Comparison of ENCODE assay signal across 12 cellular contexts in the genomic region with DNA sequence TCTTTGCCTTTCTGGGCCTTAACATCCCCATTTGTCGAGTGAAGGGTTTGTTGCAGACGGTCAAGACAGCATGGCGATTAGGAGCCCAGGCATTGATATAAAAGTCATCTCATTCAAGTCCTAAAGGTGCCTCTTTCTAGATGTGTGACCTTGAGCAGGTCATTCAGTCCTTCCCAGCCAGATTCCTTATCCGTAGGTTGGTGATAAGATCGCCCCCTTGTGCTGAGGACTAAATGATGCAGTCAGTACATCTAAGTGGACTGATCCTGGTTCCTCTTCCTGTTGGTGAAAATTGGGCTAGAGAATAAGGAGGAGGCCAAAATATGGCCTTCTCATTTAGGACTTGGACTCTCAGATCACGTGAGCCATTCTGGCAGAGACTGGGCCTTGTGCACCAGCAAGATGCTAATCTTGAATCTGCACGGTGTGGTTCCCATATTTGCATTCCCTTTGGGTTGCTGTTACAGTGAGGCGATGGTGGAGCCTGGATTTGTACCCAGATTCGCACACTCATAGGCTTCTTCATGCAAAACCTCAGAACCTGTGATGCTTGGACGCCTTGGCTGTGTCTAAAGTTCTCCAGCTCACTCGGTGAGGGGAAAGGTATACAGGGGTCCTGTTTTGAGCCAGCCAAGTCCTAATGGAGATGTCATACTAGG.
DNase-seq lines count a peak whose midpoint lies in the region; ATAC-seq and TF ChIP-seq lines count a peak whose summit lies in the region.
"Had no signal": no experiment of that assay in that cellular context is flagged by ENCODE, and none has a peak within 500 bp of the region (broad histone marks: within the 10 kb centered on the region; RNA-seq: fewer than 3 reads in every experiment).

No MANE protein-coding gene starts in this region.

- H3K4me1 ChIP-seq in NT2/D1 (ENCODE audit: insufficient read depth, insufficient read length) (no peaks in the 10 kb centered on the region), PC-3 (ENCODE audit: insufficient read depth, low read length) (no peaks in the 10 kb centered on the region)

- H3K27me3 ChIP-seq in NT2/D1 (ENCODE audit: insufficient read depth, insufficient read length) (no peaks in the 10 kb centered on the region), PC-3 (ENCODE audit: low read length) (no peaks in the 10 kb centered on the region)

- H3K9me2 ChIP-seq in PC-3 (replicated peaks; ENCODE audit: low read length), result no peaks in the 10 kb centered on the region

- DNase-seq in CD1c-positive myeloid dendritic cell (ENCODE audit: extremely low spot score) (peak; percentile 10), GM13976 (ENCODE audit: low spot score) (peak; percentile 17), NT2/D1 (ENCODE audit: low read depth, low spot score) (peak; percentile 20), iPS DF 4.7 (ENCODE audit: extremely low read depth, low spot score) (peak; percentile 36), HCEC 1CT (no peak), PC-3 (no peak), RKO (ENCODE audit: low spot score) (no peak)
- DNase-seq: activated CD4-positive, alpha-beta T cell treated with anti-CD3 and anti-CD28 coated beads, Interleukin-2, amount 10 ng/mL, durations not matched to agents 7 days and 5 days; NCI-H774; stimulated activated naive CD4-positive, alpha-beta T cell treated with Interleukin-2 at 50 U/mL for 16 hours had no signal

- no peaks in the 10 kb centered on the region for H4K20me1 ChIP-seq in PC-3 (ENCODE audit: low read length)

- no peaks in the 10 kb centered on the region for H3F3A ChIP-seq in PC-3 (ENCODE audit: low read length, unreplicated experiment)

- H3K27ac ChIP-seq in PC-3 (ENCODE audit: low read length), result no peak overlapping the region
- H3K27ac ChIP-seq: skin epidermis had no signal

- no peak overlapping the region for H3K4me3 ChIP-seq in NT2/D1 (ENCODE audit: insufficient read length, low read depth)
- no peak overlapping the region for H3K4me3 ChIP-seq in PC-3 (ENCODE audit: low read length)
- H3K4me3 ChIP-seq: skin epidermis had no signal

- POLR2A ChIA-PET in PC-3 (lab: Charles Lee; ENCODE audit: unreplicated experiment), result no interaction called here

- in situ Hi-C loops in GM13976 (cut with MboI; ENCODE audit: low sequenced_read_pairs, unreplicated experiment), result no loop called here

- H3K79me2 ChIP-seq in PC-3 (ENCODE audit: low read length), result no peaks in the 10 kb centered on the region

- TF ChIP-seq CTCF in GM13976 (IDR thresholded peaks at IDR 0.05; ENCODE audit: borderline replicate concordance, control extremely low read depth, extremely low read depth, insufficient read depth, missing control alignments) (no peak), PC-3 (conservative IDR thresholded peaks at IDR 0.05; ENCODE audit: low read depth, low read length) (no peak; the same call in 1 of the 2 replicates)

- BruUV-seq in PC-3 (replicated peaks; lab: Mats Ljungman, UMichigan), result no TSS peak

- H3K36me3 ChIP-seq in NT2/D1 (ENCODE audit: insufficient read depth, insufficient read length, low read length) (no peaks in the 10 kb centered on the region), PC-3 (ENCODE audit: low read depth, low read length) (no peaks in the 10 kb centered on the region)

- H3K4me2 ChIP-seq in PC-3 (ENCODE audit: low read length), result no peak overlapping the region

- H2AFZ ChIP-seq in PC-3 (ENCODE audit: low read length), result no peak overlapping the region

- CTCF ChIA-PET in PC-3 (lab: Charles Lee), result no interaction called here

- ATAC-seq in GM18868 (IDR thresholded peaks at IDR 0.05; ENCODE audit: unreplicated experiment) (no peak), PC-3 (no peak)

- no peaks in the 10 kb centered on the region; the same call in 1 of the 2 replicates for H3K9me3 ChIP-seq in NT2/D1 (ENCODE audit: insufficient read depth, low read length)
- H3K9me3 ChIP-seq in PC-3 (ENCODE audit: low read length), result no peaks in the 10 kb centered on the region

- H3K9ac ChIP-seq in NT2/D1 (ENCODE audit: insufficient read length, low read depth), result no peak overlapping the region
- no peak overlapping the region for H3K9ac ChIP-seq in PC-3 (ENCODE audit: low read length)

- intact Hi-C loops in PC-3 (cut with micrococcal nuclease), result no loop called here

Comparison
In these comparisons a context has a peak if more than half of its experiments do, and no peak if none do; other contexts are left out.
1. DNase-seq: peak in CD1c-positive myeloid dendritic cell (single experiment), GM13976 (single experiment), NT2/D1 (single experiment) and iPS DF 4.7 (single experiment); none in HCEC 1CT (single experiment), PC-3 (single experiment) and RKO (single experiment).